ENCODE assay signal across 14 cellular contexts in the genomic region with DNA sequence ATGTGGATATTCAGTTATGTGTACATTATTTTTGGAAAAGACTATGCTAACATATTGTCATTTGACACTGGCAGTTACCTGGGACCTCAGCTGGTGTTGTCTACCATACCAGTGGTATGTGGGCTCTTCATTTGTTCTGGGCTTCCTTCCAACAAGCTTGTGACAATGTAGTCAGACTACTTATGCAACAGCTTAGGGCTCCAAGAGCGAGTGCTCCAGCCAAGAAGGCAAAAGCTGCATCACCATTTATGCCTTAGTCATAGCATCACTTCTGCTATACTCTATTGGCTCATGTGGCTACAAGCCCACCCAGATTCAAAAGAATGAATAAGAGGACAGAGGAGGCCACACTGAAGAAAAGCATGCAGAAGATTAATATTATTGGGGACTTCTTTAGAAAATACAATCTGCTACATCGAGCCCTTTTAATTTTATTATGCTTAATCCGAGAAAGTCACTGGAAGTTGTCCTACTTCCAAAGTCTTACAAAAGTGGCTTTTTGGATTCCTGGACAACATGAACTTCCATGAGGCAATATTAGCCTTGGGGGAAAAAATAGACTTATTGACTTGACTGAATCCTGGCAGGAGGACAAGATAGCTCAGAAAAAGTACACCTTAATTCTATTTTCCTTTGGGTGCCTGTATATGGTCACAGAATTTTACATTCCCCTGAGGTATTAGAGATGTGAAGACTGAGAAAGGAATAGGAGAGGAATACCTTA.
DNase-seq lines count a peak whose midpoint lies in the region; FAIRE-seq and TF ChIP-seq lines count a peak whose summit lies in the region.
"Had no signal": no experiment of that assay in that cellular context is flagged by ENCODE, and none has a peak within 500 bp of the region (broad histone marks: within the 10 kb centered on the region; RNA-seq: fewer than 3 reads in every experiment).

No MANE protein-coding gene starts in this region.

- POLR2A ChIA-PET in GM10248 (lab: Yijun Ruan, JAX) = no interaction called here

- no peaks in the 10 kb centered on the region for H3K27me3 Mint-ChIP-seq in activated naive CD8-positive, alpha-beta T cell treated with anti-CD3 and anti-CD28 coated beads for 36 hours
- no peaks in the 10 kb centered on the region for H3K27me3 Mint-ChIP-seq in activated CD4-positive, alpha-beta T cell treated with anti-CD3 and anti-CD28 coated beads, Interleukin-2, amount 10 ng/mL, durations not matched to agents 24 days and 14 days
- H3K27me3 Mint-ChIP-seq: effector memory CD8-positive, alpha-beta T cell; stimulated activated naive CD8-positive, alpha-beta T cell treated with anti-CD3 and anti-CD28 coated beads, Interleukin-15, Interleukin-2, amounts not matched to agents 100 ng/mL and 50 ng/mL, for 24 hours had no signal

- intact Hi-C loops in tibial artery (cut with DNase I; ENCODE audit: low total_unique reads) = no loop called here
- intact Hi-C loops in activated CD4-positive, alpha-beta T cell treated with anti-CD3 and anti-CD28 coated beads, Interleukin-2, amount 10 ng/mL, durations not matched to agents 24 days and 14 days (cut with micrococcal nuclease) = no loop called here

- H3K27ac ChIP-seq in tibial artery = peak overlapping the region; percentile 34 to 65
- H3K27ac ChIP-seq: adrenal gland had no signal

- H3K27me3 ChIP-seq in bronchial epithelial cell (ENCODE audit: control insufficient read depth, insufficient read depth, low read length) = no peaks in the 10 kb centered on the region
- H3K27me3 ChIP-seq in tibial artery = no peaks in the 10 kb centered on the region
- H3K27me3 ChIP-seq: adrenal gland had no signal

- H3K4me3 Mint-ChIP-seq in activated naive CD8-positive, alpha-beta T cell treated with anti-CD3 and anti-CD28 coated beads for 36 hours = no peak overlapping the region
- no peak overlapping the region for H3K4me3 Mint-ChIP-seq in activated CD4-positive, alpha-beta T cell treated with anti-CD3 and anti-CD28 coated beads, Interleukin-2, amount 10 ng/mL, durations not matched to agents 24 days and 14 days
- H3K4me3 Mint-ChIP-seq: effector memory CD8-positive, alpha-beta T cell; stimulated activated naive CD8-positive, alpha-beta T cell treated with anti-CD3 and anti-CD28 coated beads, Interleukin-15, Interleukin-2, amounts not matched to agents 100 ng/mL and 50 ng/mL, for 24 hours had no signal

- no peaks in the 10 kb centered on the region for H3K36me3 ChIP-seq in bronchial epithelial cell (ENCODE audit: control insufficient read depth, insufficient read depth, low read length)
- no peaks in the 10 kb centered on the region for H3K36me3 ChIP-seq in tibial artery
- H3K36me3 ChIP-seq: adrenal gland had no signal

- no peaks in the 10 kb centered on the region for H3K9me3 Mint-ChIP-seq in activated naive CD8-positive, alpha-beta T cell treated with anti-CD3 and anti-CD28 coated beads for 36 hours
- H3K9me3 Mint-ChIP-seq in activated CD4-positive, alpha-beta T cell treated with anti-CD3 and anti-CD28 coated beads, Interleukin-2, amount 10 ng/mL, durations not matched to agents 24 days and 14 days = no peaks in the 10 kb centered on the region
- H3K9me3 Mint-ChIP-seq: stimulated activated naive CD8-positive, alpha-beta T cell treated with anti-CD3 and anti-CD28 coated beads, Interleukin-15, Interleukin-2, amounts not matched to agents 100 ng/mL and 50 ng/mL, for 24 hours had no signal

- H3K27ac Mint-ChIP-seq in activated naive CD8-positive, alpha-beta T cell treated with anti-CD3 and anti-CD28 coated beads for 36 hours = no peak overlapping the region
- no peak overlapping the region for H3K27ac Mint-ChIP-seq in activated CD4-positive, alpha-beta T cell treated with anti-CD3 and anti-CD28 coated beads, Interleukin-2, amount 10 ng/mL, durations not matched to agents 24 days and 14 days
- H3K27ac Mint-ChIP-seq: effector memory CD8-positive, alpha-beta T cell; stimulated activated naive CD8-positive, alpha-beta T cell treated with anti-CD3 and anti-CD28 coated beads, Interleukin-15, Interleukin-2, amounts not matched to agents 100 ng/mL and 50 ng/mL, for 24 hours had no signal

- H3K9me3 ChIP-seq in tibial artery = no peaks in the 10 kb centered on the region
- H3K9me3 ChIP-seq: adrenal gland had no signal

- FAIRE-seq in bronchial epithelial cell (lab: Jason Lieb, UNC) = no peak
- FAIRE-seq: A204.1 had no signal

- peak; percentile 14 for DNase-seq in NCI-H345 (lab: John Stamatoyannopoulos, UW)
- no peak for DNase-seq in NCI-H345 treated with DMSO at 0.1 percent for 48 hours (lab: John Stamatoyannopoulos, UW; ENCODE audit: unreplicated experiment)
- peak; percentile 37 for DNase-seq in bronchial epithelial cell (ENCODE audit: low read depth)
- peak; percentile 38 for DNase-seq in iris pigment epithelial cell (ENCODE audit: low read depth)
- DNase-seq in tibial artery = peak; percentile 67 to 77
- no peak for DNase-seq in GM10248 (ENCODE audit: extremely low spot score)
- DNase-seq in activated naive CD8-positive, alpha-beta T cell treated with anti-CD3 and anti-CD28 coated beads for 36 hours = no peak
- no peak for DNase-seq in activated CD4-positive, alpha-beta T cell treated with anti-CD3 and anti-CD28 coated beads, Interleukin-2, amount 10 ng/mL, durations not matched to agents 24 days and 14 days
- DNase-seq: effector memory CD8-positive, alpha-beta T cell; stimulated activated CD4-positive, alpha-beta T cell treated with anti-CD3 and anti-CD28 coated beads, Interleukin-1b, Interleukin-23, amount 100 ng/mL, for 48 hours; T1000 had no signal

- peaks cover 0 to 15% (median 10%) of the 10 kb centered on the region in 4 donors for H3K4me1 ChIP-seq in tibial artery
- H3K4me1 ChIP-seq: adrenal gland had no signal

- TF ChIP-seq CTCF in bronchial epithelial cell (IDR thresholded peaks at IDR 0.05; ENCODE audit: insufficient read depth, low read length, severe bottlenecking) = no peak
- TF ChIP-seq CTCF in tibial artery (IDR thresholded peaks at IDR 0.05) = no peak
- no peak for TF ChIP-seq CTCF in GM10248 (IDR thresholded peaks at IDR 0.05; ENCODE audit: control extremely low read depth, extremely low read depth, low read depth, missing control alignments)

- H3K36me3 Mint-ChIP-seq in activated naive CD8-positive, alpha-beta T cell treated with anti-CD3 and anti-CD28 coated beads for 36 hours = no peaks in the 10 kb centered on the region
- no peaks in the 10 kb centered on the region for H3K36me3 Mint-ChIP-seq in activated CD4-positive, alpha-beta T cell treated with anti-CD3 and anti-CD28 coated beads, Interleukin-2, amount 10 ng/mL, durations not matched to agents 24 days and 14 days (ENCODE audit: low read depth)

- H3K4me3 ChIP-seq in bronchial epithelial cell (ENCODE audit: low read depth, low read length) = no peak overlapping the region
- H3K4me3 ChIP-seq in tibial artery = no peak overlapping the region
- H3K4me3 ChIP-seq: adrenal gland had no signal

- H3K4me1 Mint-ChIP-seq in activated naive CD8-positive, alpha-beta T cell treated with anti-CD3 and anti-CD28 coated beads for 36 hours = no peaks in the 10 kb centered on the region
- no peaks in the 10 kb centered on the region for H3K4me1 Mint-ChIP-seq in activated CD4-positive, alpha-beta T cell treated with anti-CD3 and anti-CD28 coated beads, Interleukin-2, amount 10 ng/mL, durations not matched to agents 24 days and 14 days

- CTCF ChIA-PET in GM10248 (lab: Yijun Ruan, JAX) = interaction anchor here (2.6 kb wide), 1 partner anchor 13 kb away, joined by 7 read pairs; no protein-coding TSS in a partner anchor

Comparison
In these comparisons a context has a peak if more than half of its experiments do, and no peak if none do; other contexts are left out.
1. DNase-seq: peak in NCI-H345 (single experiment), bronchial epithelial cell (single experiment), iris pigment epithelial cell (single experiment) and tibial artery (2 of 2); none in NCI-H345 treated with DMSO at 0.1 percent for 48 hours (single experiment), GM10248 (single experiment), activated naive CD8-positive, alpha-beta T cell treated with anti-CD3 and anti-CD28 coated beads for 36 hours (single experiment) and activated CD4-positive, alpha-beta T cell treated with anti-CD3 and anti-CD28 coated beads, Interleukin-2, amount 10 ng/mL, durations not matched to agents 24 days and 14 days (single experiment).